In genomic region chr4:31592293-31592692, GRCh38 we compare ENCODE assay signal across 38 cellular contexts.
"Had no signal": no experiment of that assay in that cellular context is flagged by ENCODE, and none has a peak within 500 bp of the region (broad histone marks: within the 10 kb centered on the region; RNA-seq: fewer than 3 reads in every experiment).

No MANE protein-coding gene starts in this region.

- H2AFZ ChIP-seq: PC-9 had no signal

- H3K4me2 ChIP-seq: PC-9 had no signal

- H3K4me1 ChIP-seq: ascending aorta had no signal

- H3K27ac ChIP-seq: ascending aorta, PC-9, RWPE1, WERI-Rb-1 had no signal

- H3K27me3 ChIP-seq: ascending aorta, MG63 had no signal

- ATAC-seq: activated CD8-positive, alpha-beta memory T cell treated with anti-CD3 and anti-CD28 coated beads, Interleukin-2, amount 10 ng/mL, durations not matched to agents 7 days and 5 days; Right ventricle myocardium inferior; SK-N-SH treated with all-trans-retinoic acid at 6 μM for 48 hours had no signal

- H3K9me3 ChIP-seq: ascending aorta, MG63 had no signal

- DNase-seq: activated CD4-positive, alpha-beta memory T cell treated with anti-CD3 and anti-CD28 coated beads, Interleukin-2, amount 10 ng/mL, durations not matched to agents 7 days and 5 days; activated CD4-positive, alpha-beta T cell treated with anti-CD3 and anti-CD28 coated beads for 1 hour; activated CD4-positive, alpha-beta T cell treated with anti-CD3 and anti-CD28 coated beads for 48 hours; activated CD4-positive, CD25-positive, alpha-beta regulatory T cell; activated CD8-positive, alpha-beta memory T cell treated with anti-CD3 and anti-CD28 coated beads for 24 hours; activated CD8-positive, alpha-beta memory T cell treated with anti-CD3 and anti-CD28 coated beads, Interleukin-2, amount 10 ng/mL, durations not matched to agents 7 days and 5 days; activated CD8-positive, alpha-beta memory T cell treated with anti-CD3 and anti-CD28 coated beads, Interleukin-2, amount 50 U/mL, for 48 hours; activated effector memory CD4-positive, alpha-beta T cell treated with anti-CD3 and anti-CD28 coated beads, Interleukin-2, amount 50 U/mL, for 16 hours; activated naive CD4-positive, alpha-beta T cell; activated naive CD4-positive, alpha-beta T cell treated with anti-CD3 and anti-CD28 coated beads, Interleukin-2, amount 50 U/mL, for 16 hours; activated naive CD8-positive, alpha-beta T cell treated with anti-CD3 and anti-CD28 coated beads for 36 hours; activated T-cell treated with anti-CD3 and anti-CD28 coated beads, Interleukin-2, amount 50 U/mL, for 48 hours; amygdala; central memory CD4-positive, alpha-beta T cell; Kasumi-1; KG1; MG63; MV-4-11; NCI-H1092; NCI-H146; NCI-H187; NCI-H2029 treated with DMSO at 0.1 percent for 48 hours; NCI-H2171 treated with DMSO at 0.1 percent for 48 hours; NCI-H345; NCI-H526; NCI-H748 treated with DMSO at 0.1 percent for 48 hours; NK-92 treated with Interleukin-12 subunit alpha and Interleukin-12 subunit beta, amount 100 ng/mL, for 24 hours; PC-9; SIG-M5; SW 1271; T-helper 1 cell; T-helper 2 cell; T-helper 9 cell; WERI-Rb-1 had no signal

- H3K4me3 ChIP-seq: ascending aorta, MG63, PC-9 had no signal

- H3K36me3 ChIP-seq: ascending aorta, MG63, WERI-Rb-1 had no signal
